In genomic region chr10:100347568-100348195, GRCh38 we compare ENCODE assay signal across 8 cellular contexts. TPM values are rescaled to one million over a fixed set of nuclear protein-coding genes. Genes with fewer than 3 reads are reported as not detected.
DNase-seq lines count a peak whose midpoint lies in the region; ATAC-seq and TF ChIP-seq lines count a peak whose summit lies in the region.

No MANE protein-coding gene starts in this region.

- ATAC-seq in RWPE2 (ENCODE audit: low read depth) (no peak), GM21825 (IDR thresholded peaks at IDR 0.05; ENCODE audit: unreplicated experiment) (no peak)

- H3K4me3 Mint-ChIP-seq in activated T-cell treated with anti-CD3 and anti-CD28 coated beads, Interleukin-2, amount 50 U/mL, for 24 hours, result peak overlapping the region; percentile 94
- peak overlapping the region; percentile 100 for H3K4me3 Mint-ChIP-seq in neural crest cell

- TF ChIP-seq CTCF in RWPE2 (IDR thresholded peaks at IDR 0.05; ENCODE audit: poor library complexity, severe bottlenecking) (no peak), neural crest cell (conservative IDR thresholded peaks at IDR 0.05) (no peak)

- H3K9me3 Mint-ChIP-seq in activated T-cell treated with anti-CD3 and anti-CD28 coated beads, Interleukin-2, amount 50 U/mL, for 24 hours, result no peaks in the 10 kb centered on the region
- H3K9me3 Mint-ChIP-seq in neural crest cell, result no peaks in the 10 kb centered on the region

- H3K36me3 ChIP-seq in RWPE2 (ENCODE audit: low read depth) (peaks cover 55% of the 10 kb centered on the region), esophagus (ENCODE audit: control insufficient read depth in 2 of 2, insufficient read depth in 2 of 2, low read length in 1 of 2) (peaks cover 0 to 13% of the 10 kb centered on the region in 2 donors)

- peak; percentile 40 for DNase-seq in activated T-cell treated with anti-CD3 and anti-CD28 coated beads, Interleukin-2, amount 50 U/mL, for 24 hours
- no peak for DNase-seq in activated T-cell treated with anti-CD3 and anti-CD28 coated beads for 4 hours
- no peak for DNase-seq in RWPE2 (ENCODE audit: low spot score)
- no peak for DNase-seq in neural crest cell (ENCODE audit: low read depth, low spot score)
- no peak for DNase-seq in foreskin melanocyte
- DNase-seq in G401 (ENCODE audit: low spot score), result no peak

- H3K27ac Mint-ChIP-seq in activated T-cell treated with anti-CD3 and anti-CD28 coated beads, Interleukin-2, amount 50 U/mL, for 24 hours, result peak overlapping the region; percentile 93
- peak overlapping the region; percentile 98 for H3K27ac Mint-ChIP-seq in neural crest cell (ENCODE audit: unreplicated experiment)

- no peaks in the 10 kb centered on the region for H3K9me3 ChIP-seq in RWPE2 (ENCODE audit: severe bottlenecking)
- H3K9me3 ChIP-seq in esophagus (ENCODE audit: control insufficient read depth in 2 of 2, insufficient read depth in 1 of 2, low read depth in 1 of 2, low read length in 1 of 2), result no peaks in the 10 kb centered on the region

- peak overlapping the region; percentile 78 for H3K4me3 ChIP-seq in RWPE2 (ENCODE audit: severe bottlenecking)
- H3K4me3 ChIP-seq in esophagus (ENCODE audit: low read depth in 1 of 2, low read length in 2 of 2), result peak overlapping the region; percentile 64 to 83

- H3K4me1 ChIP-seq in RWPE2 (ENCODE audit: insufficient read depth, poor library complexity, severe bottlenecking), result peaks cover 33% of the 10 kb centered on the region
- peaks cover 2 to 13% of the 10 kb centered on the region in 2 donors for H3K4me1 ChIP-seq in esophagus (ENCODE audit: control insufficient read depth in 2 of 2, insufficient read depth in 2 of 2, low read length in 1 of 2)

- 16 to 18% methylated on average over 32 of the region's 32 CpGs for WGBS in esophagus, 2 donors

- H3K27ac ChIP-seq in RWPE2 (ENCODE audit: poor library complexity, severe bottlenecking) (peak overlapping the region; percentile 91), esophagus (ENCODE audit: low read depth in 2 of 2, low read length in 1 of 2) (no peak overlapping the region)

- H3K4me1 Mint-ChIP-seq in activated T-cell treated with anti-CD3 and anti-CD28 coated beads, Interleukin-2, amount 50 U/mL, for 24 hours (ENCODE audit: low read depth), result peaks cover 47% of the 10 kb centered on the region
- peaks cover 68% of the 10 kb centered on the region for H3K4me1 Mint-ChIP-seq in neural crest cell

- in situ Hi-C loops in G401 (cut with HindIII; ENCODE audit: low sequenced_read_pairs), result loop anchor here (25.0 kb wide), 1 partner anchor 165 kb away; the partner anchor contains the start of gene SEC31B

- no peaks in the 10 kb centered on the region for H3K27me3 ChIP-seq in RWPE2 (ENCODE audit: insufficient read depth, poor library complexity, severe bottlenecking)
- no peaks in the 10 kb centered on the region for H3K27me3 ChIP-seq in esophagus (ENCODE audit: control insufficient read depth in 1 of 2, insufficient read depth in 2 of 2, low read length in 2 of 2)

- peaks cover 61% of the 10 kb centered on the region for H3K36me3 Mint-ChIP-seq in activated T-cell treated with anti-CD3 and anti-CD28 coated beads, Interleukin-2, amount 50 U/mL, for 24 hours (ENCODE audit: low read depth)
- peaks cover 41% of the 10 kb centered on the region for H3K36me3 Mint-ChIP-seq in neural crest cell (ENCODE audit: low read depth)

- no peaks in the 10 kb centered on the region for H3K27me3 Mint-ChIP-seq in activated T-cell treated with anti-CD3 and anti-CD28 coated beads, Interleukin-2, amount 50 U/mL, for 24 hours
- H3K27me3 Mint-ChIP-seq in neural crest cell (ENCODE audit: low read depth), result no peaks in the 10 kb centered on the region

RNA-seq across cellular contexts. Expression of gene SCD, which starts 0.6 kb away (rescaled TPM):
- 10 to 100 TPM; 57.6 to 73.1 TPM for polyA plus RNA-seq in esophagus
- total RNA-seq in neural crest cell, result 969 and 975 TPM in 2 replicates
- 464 and 607 TPM in 2 replicates for total RNA-seq in G401 (2014; rRNA removed; shearing (Covaris generic))

RNA-seq across cellular contexts. Expression of gene PKD2L1, which starts 17.7 kb away (rescaled TPM):
- polyA plus RNA-seq in esophagus, result not detected
- total RNA-seq in neural crest cell, result 0.14 TPM in 1 of 2 replicates, not detected in the other
- not detected in 2 replicates for total RNA-seq in G401 (2014; rRNA removed; shearing (Covaris generic))
